8 cellular contexts compared by ENCODE assay signal in genomic region chrX:139126493-139126892, GRCh38.
DNase-seq lines count a peak whose midpoint lies in the region; ATAC-seq and TF ChIP-seq lines count a peak whose summit lies in the region.

No MANE protein-coding gene starts in this region.

- DNase-seq in NCI-H146 (lab: John Stamatoyannopoulos, UW) (peak; percentile 7), NCI-H146 treated with DMSO at 0.1 percent for 48 hours (lab: John Stamatoyannopoulos, UW; ENCODE audit: unreplicated experiment) (no peak), NCI-H1930 (lab: John Stamatoyannopoulos, UW) (peak; percentile 28 to 45), fibroblast of mammary gland (ENCODE audit: low read depth) (peak; percentile 8), Ammon's horn (ENCODE audit: low spot score) (no peak), BE2C (no peak), omental fat pad (ENCODE audit: low spot score) (no peak)

- H3K4me3 ChIP-seq in fibroblast of mammary gland (ENCODE audit: control insufficient read depth, low read depth, low read length) (no peak overlapping the region), BE2C (ENCODE audit: low read depth, low read length) (no peak overlapping the region)

- H3K36me3 ChIP-seq in BE2C: no peaks in the 10 kb centered on the region

- no peaks in the 10 kb centered on the region for H3K27me3 ChIP-seq in BE2C

- H3K9me3 ChIP-seq in BE2C: no peaks in the 10 kb centered on the region

- no peaks in the 10 kb centered on the region for H3K4me1 ChIP-seq in BE2C

- ATAC-seq in GM21786 (IDR thresholded peaks at IDR 0.05; ENCODE audit: unreplicated experiment) (peak; percentile 81), omental fat pad (ENCODE audit: low FRiP score) (no peak)

- TF ChIP-seq CTCF in fibroblast of mammary gland (conservative IDR thresholded peaks at IDR 0.05; ENCODE audit: control insufficient read depth, insufficient read depth, low read depth, low read length) (peak; percentile 23), BE2C (IDR thresholded peaks at IDR 0.05; ENCODE audit: low read depth, low read length) (no peak; the same call in 1 of the 2 replicates), omental fat pad (IDR thresholded peaks at IDR 0.05) (no peak)

Comparison
In these comparisons a context has a peak if more than half of its experiments do, and no peak if none do; other contexts are left out.
1. DNase-seq: peak in NCI-H146 (single experiment), NCI-H1930 (2 of 2) and fibroblast of mammary gland (single experiment); none in NCI-H146 treated with DMSO at 0.1 percent for 48 hours (single experiment), Ammon's horn (single experiment), BE2C (single experiment) and omental fat pad (single experiment).